Comparison of ENCODE assay signal across 8 cellular contexts in genomic region chr13:32011971-32012370, GRCh38.
"Had no signal": no experiment of that assay in that cellular context is flagged by ENCODE, and none has a peak within 500 bp of the region (broad histone marks: within the 10 kb centered on the region; RNA-seq: fewer than 3 reads in every experiment).

No MANE protein-coding gene starts in this region.

- H3K9me3 Mint-ChIP-seq: H9, HFFc6 had no signal

- H3K36me3 ChIP-seq: HAP-1 had no signal

- DNase-seq: GM23248, GOT3, H7, H9, HCEC 1CT, HFFc6 had no signal

- H3K27ac ChIP-seq: GM23248 had no signal

- H3K27ac Mint-ChIP-seq: HFFc6 had no signal

- H2AFZ ChIP-seq: GM23248 had no signal

- H3K4me3 ChIP-seq: GM23248, HAP-1 had no signal

- H3K4me3 Mint-ChIP-seq: H9, HFFc6 had no signal

- ATAC-seq: HCT116 had no signal

- H3K4me1 ChIP-seq: HAP-1 had no signal
